31 cellular contexts compared by ENCODE assay signal in the genomic region with DNA sequence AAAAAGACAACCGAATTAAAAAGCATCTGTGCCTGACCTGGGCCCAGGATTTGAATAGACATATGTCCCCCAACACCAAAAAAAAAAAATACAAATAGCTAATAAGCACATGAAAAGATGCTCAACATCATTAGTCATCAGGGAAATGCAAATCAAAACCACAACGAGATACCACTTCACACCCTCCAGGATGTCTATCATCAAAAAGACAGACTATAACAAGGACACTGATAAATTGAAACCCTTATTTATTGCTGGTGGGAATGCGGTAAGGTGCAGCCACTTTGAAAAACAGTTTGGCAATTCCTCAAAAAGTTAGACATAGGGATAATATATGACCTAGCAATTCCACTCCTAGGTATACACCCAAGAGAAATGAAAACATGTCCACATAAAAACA.
"Had no signal": no experiment of that assay in that cellular context is flagged by ENCODE, and none has a peak within 500 bp of the region (broad histone marks: within the 10 kb centered on the region; RNA-seq: fewer than 3 reads in every experiment).

No MANE protein-coding gene starts in this region.

- H3K79me2 ChIP-seq: parathyroid adenoma had no signal

- H3K4me2 ChIP-seq: neural progenitor cell had no signal

- ATAC-seq: esophagus mucosa; foreskin keratinocyte; gastroesophageal sphincter; heart right ventricle; left lobe of liver; naive thymus-derived CD4-positive, alpha-beta T cell; right lobe of liver; stimulated activated naive CD8-positive, alpha-beta T cell treated with anti-CD3 and anti-CD28 coated beads, Interleukin-15, amount 100 ng/mL, for 72 hours had no signal

- FAIRE-seq: small intestine had no signal

- H3K4me3 ChIP-seq: colonic mucosa, gastroesophageal sphincter, heart right ventricle, lung, neural progenitor cell, right lobe of liver, suprapubic skin, transverse colon, vagina had no signal

- H3K27ac ChIP-seq: colonic mucosa, epithelial cell of prostate, foreskin keratinocyte, gastroesophageal sphincter, heart right ventricle, neural progenitor cell, parathyroid adenoma, right lobe of liver, suprapubic skin, transverse colon, vagina had no signal

- H3K4me1 ChIP-seq: colonic mucosa, gastroesophageal sphincter, heart right ventricle, neural progenitor cell, parathyroid adenoma, right lobe of liver, suprapubic skin, transverse colon, vagina had no signal

- H3K27ac Mint-ChIP-seq: dendritic cell treated with granulocyte-macrophage colony-stimulating factor and Interleukin-4, amounts not matched to agents 40 ng/mL and 50 ng/mL, for 4 days; endodermal cell; immature natural killer cell; naive thymus-derived CD4-positive, alpha-beta T cell; nephron; neural progenitor cell; progenitor cell of endocrine pancreas; stimulated activated naive CD8-positive, alpha-beta T cell treated with anti-CD3 and anti-CD28 coated beads, Interleukin-15, amount 100 ng/mL, for 72 hours had no signal

- H3K27me3 Mint-ChIP-seq: dendritic cell treated with granulocyte-macrophage colony-stimulating factor and Interleukin-4, amounts not matched to agents 40 ng/mL and 50 ng/mL, for 4 days; stimulated activated naive CD8-positive, alpha-beta T cell treated with anti-CD3 and anti-CD28 coated beads, Interleukin-15, amount 100 ng/mL, for 72 hours had no signal

- H3K9me3 ChIP-seq: colonic mucosa, heart right ventricle, right lobe of liver, suprapubic skin, transverse colon, vagina had no signal

- H2AFZ ChIP-seq: neural progenitor cell, parathyroid adenoma had no signal

- DNase-seq: colonic mucosa; effector CD8-positive, alpha-beta T cell; endodermal cell; foreskin keratinocyte; glutamatergic neuron; heart right ventricle; hypothalamus; immature natural killer cell; islet precursor cell; mesendoderm; midbrain; naive thymus-derived CD4-positive, alpha-beta T cell; right lobe of liver; small intestine; stimulated activated CD4-positive, alpha-beta T cell treated with anti-CD3 and anti-CD28 coated beads, Interleukin-15, amount 100 ng/mL, for 24 hours; stimulated activated CD4-positive, alpha-beta T cell treated with anti-CD3 and anti-CD28 coated beads, Interleukin-2, amount 100 ng/mL, for 48 hours; stimulated activated naive CD4-positive, alpha-beta T cell; stimulated activated naive CD8-positive, alpha-beta T cell treated with anti-CD3 and anti-CD28 coated beads, Interleukin-15, amount 100 ng/mL, for 72 hours; transverse colon had no signal

- H3K36me3 Mint-ChIP-seq: naive thymus-derived CD4-positive, alpha-beta T cell; neural progenitor cell had no signal

- H3K36me3 ChIP-seq: colonic mucosa, gastroesophageal sphincter, heart right ventricle, neural progenitor cell, right lobe of liver, suprapubic skin, transverse colon, vagina had no signal

- H3K9me3 Mint-ChIP-seq: dendritic cell treated with granulocyte-macrophage colony-stimulating factor and Interleukin-4, amounts not matched to agents 40 ng/mL and 50 ng/mL, for 4 days; nephron; neural progenitor cell; stimulated activated naive CD8-positive, alpha-beta T cell treated with anti-CD3 and anti-CD28 coated beads, Interleukin-15, amount 100 ng/mL, for 72 hours had no signal

- H3K4me1 Mint-ChIP-seq: immature natural killer cell; naive thymus-derived CD4-positive, alpha-beta T cell; nephron; stimulated activated naive CD8-positive, alpha-beta T cell treated with anti-CD3 and anti-CD28 coated beads, Interleukin-15, amount 100 ng/mL, for 72 hours had no signal

- H3K27me3 ChIP-seq: colonic mucosa, neural progenitor cell, right lobe of liver, transverse colon, vagina had no signal

- H3K9ac ChIP-seq: neural progenitor cell, parathyroid adenoma had no signal

- H3K4me3 Mint-ChIP-seq: dendritic cell treated with granulocyte-macrophage colony-stimulating factor and Interleukin-4, amounts not matched to agents 40 ng/mL and 50 ng/mL, for 4 days; endodermal cell; immature natural killer cell; naive thymus-derived CD4-positive, alpha-beta T cell; nephron; neural progenitor cell; stimulated activated naive CD8-positive, alpha-beta T cell treated with anti-CD3 and anti-CD28 coated beads, Interleukin-15, amount 100 ng/mL, for 72 hours had no signal
